ENCODE assay signal across 8 cellular contexts in the genomic region with DNA sequence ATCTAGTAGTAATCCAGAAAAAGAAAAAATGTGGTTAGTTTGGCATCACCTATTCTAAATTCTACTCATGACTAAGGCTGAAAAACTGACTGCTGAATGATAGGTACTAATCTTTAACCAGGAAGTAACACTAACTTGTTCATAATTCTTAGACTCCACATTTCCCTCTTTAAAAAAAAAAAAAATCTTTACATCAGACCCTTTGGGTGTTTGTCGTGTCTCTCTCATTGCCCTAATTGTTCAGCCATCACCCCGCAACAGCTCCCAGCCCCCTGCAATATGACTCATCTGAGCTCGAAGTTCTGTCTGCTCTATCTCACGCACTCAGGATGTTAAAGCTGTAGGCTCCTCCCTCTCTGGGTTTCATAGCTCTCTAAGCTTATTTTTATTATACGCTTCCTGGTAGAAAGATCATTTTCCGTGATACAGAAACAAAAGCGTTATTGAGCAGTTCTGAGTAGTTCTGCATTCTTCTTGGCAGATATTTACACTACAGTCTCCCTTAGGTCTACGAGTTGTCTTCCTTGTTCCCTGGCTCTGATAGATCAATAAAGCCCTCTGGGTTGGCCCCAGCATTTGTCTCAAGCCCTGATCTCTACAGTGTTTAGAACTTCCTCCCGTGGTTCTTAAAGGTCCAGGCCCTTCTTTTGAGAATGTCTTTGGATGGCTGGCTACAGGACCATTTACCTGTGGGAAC.
DNase-seq lines count a peak whose midpoint lies in the region; ATAC-seq lines count a peak whose summit lies in the region.

No MANE protein-coding gene starts in this region.

- ATAC-seq in GM18502 (IDR thresholded peaks at IDR 0.05; ENCODE audit: poor library complexity, unreplicated experiment) (peak; percentile 98), HG02852 (IDR thresholded peaks at IDR 0.05; ENCODE audit: unreplicated experiment) (peak; percentile 93), left ventricle myocardium superior (peak; percentile 26)

- intact Hi-C loops in left ventricle myocardium superior (cut with micrococcal nuclease) = no loop called here

- peak; percentile 44 for DNase-seq in OCI-M2 (lab: John Stamatoyannopoulos, UW; ENCODE audit: unreplicated experiment)
- peak; percentile 41 to 55 for DNase-seq in activated T-helper 1 cell treated with anti-CD3 and anti-CD28 coated beads, Interleukin-2, amount 50 U/mL, for 16 hours (ENCODE audit: low read depth in 1 of 2, low spot score in 1 of 2)
- DNase-seq in left ventricle myocardium superior = no peak
- peak; percentile 22 to 67 (median 64) for DNase-seq in stimulated activated CD4-positive, alpha-beta T cell treated with anti-CD3 and anti-CD28 coated beads, TNF-alpha, amount 100 ng/mL, for 4 hours (ENCODE audit: low read depth in 3 of 3)
- no peak for DNase-seq in NCI-H128 (lab: John Stamatoyannopoulos, UW; ENCODE audit: unreplicated experiment)
- no peak for DNase-seq in NCI-H748 treated with DMSO at 0.1 percent for 48 hours (lab: John Stamatoyannopoulos, UW)

Comparison
In these comparisons a context has a peak if more than half of its experiments do, and no peak if none do; other contexts are left out.
1. ATAC-seq: peak in every context shown above with its lines; median percentile 98 in GM18502; 93 in HG02852; 26 in left ventricle myocardium superior.
2. DNase-seq: peak in OCI-M2 (single experiment), activated T-helper 1 cell treated with anti-CD3 and anti-CD28 coated beads, Interleukin-2, amount 50 U/mL, for 16 hours (2 of 2) and stimulated activated CD4-positive, alpha-beta T cell treated with anti-CD3 and anti-CD28 coated beads, TNF-alpha, amount 100 ng/mL, for 4 hours (3 of 3); none in left ventricle myocardium superior (single experiment), NCI-H128 (single experiment) and NCI-H748 treated with DMSO at 0.1 percent for 48 hours (single experiment).